ENCODE assay signal across 8 cellular contexts in genomic region chr22:38386918-38387317, GRCh38.
DNase-seq lines count a peak whose midpoint lies in the region; ATAC-seq and TF ChIP-seq lines count a peak whose summit lies in the region.
"Not testable (repeated sequence)": the region's sequence is repeated elsewhere in the genome, so short reads cannot be mapped to it uniquely, and the experiment has no call there.

No MANE protein-coding gene starts in this region.

- H3K4me1 ChIP-seq in KMS-11 (ENCODE audit: low read depth, poor library complexity, severe bottlenecking) (peaks cover 79% of the 10 kb centered on the region), neural progenitor cell (peaks cover 68% of the 10 kb centered on the region)

- TF ChIP-seq CTCF in GM06990 (IDR thresholded peaks at IDR 0.05; ENCODE audit: insufficient read depth, low read length, poor library complexity, severe bottlenecking); KMS-11 (conservative IDR thresholded peaks at IDR 0.05; ENCODE audit: low read depth, low read length); fibroblast of villous mesenchyme (IDR thresholded peaks at IDR 0.05; ENCODE audit: insufficient read depth, low read depth, low read length); neural progenitor cell (IDR thresholded peaks at IDR 0.05): not testable (repeated sequence)

- not testable (repeated sequence) for ATAC-seq in activated T-cell treated with anti-CD3 and anti-CD28 coated beads, Interleukin-2, amount 50 U/mL, for 4 hours; stimulated activated memory B cell treated with anti-CD40 and anti-IgM and Interleukin-4, amounts not matched to agents 10 μg/mL and 1 μg/mL and 100 μg/mL, for 72 hours
- ATAC-seq in left ventricle myocardium superior, result peak; percentile 32

- H3K36me3 ChIP-seq in GM06990 (ENCODE audit: control insufficient read depth, insufficient read depth, low read length); KMS-11 (ENCODE audit: insufficient read depth); SK-N-MC (ENCODE audit: insufficient read depth, low read length); neural progenitor cell: not testable (repeated sequence)

- H3K4me2 ChIP-seq in KMS-11 (peak overlapping the region; percentile 100), neural progenitor cell (peak overlapping the region; percentile 65)

- H3K9me3 ChIP-seq in SK-N-MC (ENCODE audit: low read depth, low read length); neural progenitor cell (ENCODE audit: low read depth): not testable (repeated sequence)

- H4K20me1 ChIP-seq in KMS-11 (ENCODE audit: insufficient read depth) (peaks cover 16% of the 10 kb centered on the region), neural progenitor cell (ENCODE audit: low read depth) (peaks cover 62% of the 10 kb centered on the region)

- H3K79me2 ChIP-seq in KMS-11 (ENCODE audit: insufficient read depth, low read depth), result peaks cover 86% of the 10 kb centered on the region
- peaks cover 86% of the 10 kb centered on the region for H3K79me2 ChIP-seq in neural progenitor cell (ENCODE audit: low read depth)

- H3K36me3 Mint-ChIP-seq in activated T-cell treated with anti-CD3 and anti-CD28 coated beads, Interleukin-2, amount 50 U/mL, for 4 hours (ENCODE audit: insufficient read depth), result not testable (repeated sequence)
- H3K36me3 Mint-ChIP-seq in neural progenitor cell, result peaks cover 12% of the 10 kb centered on the region
- peaks cover 19% of the 10 kb centered on the region for H3K36me3 Mint-ChIP-seq in stimulated activated memory B cell treated with anti-CD40 and anti-IgM and Interleukin-4, amounts not matched to agents 10 μg/mL and 1 μg/mL and 100 μg/mL, for 72 hours

- H2AFZ ChIP-seq in KMS-11 (ENCODE audit: low read depth); neural progenitor cell (replicated peaks): not testable (repeated sequence)

- intact Hi-C loops in left ventricle myocardium superior (cut with micrococcal nuclease), result not testable (repeated sequence)

- H3K27ac Mint-ChIP-seq in neural progenitor cell, result not testable (repeated sequence)
- peak overlapping the region; percentile 81 for H3K27ac Mint-ChIP-seq in stimulated activated memory B cell treated with anti-CD40 and anti-IgM and Interleukin-4, amounts not matched to agents 10 μg/mL and 1 μg/mL and 100 μg/mL, for 72 hours

- not testable (repeated sequence) for H3K9me3 Mint-ChIP-seq in activated T-cell treated with anti-CD3 and anti-CD28 coated beads, Interleukin-2, amount 50 U/mL, for 4 hours; neural progenitor cell; stimulated activated memory B cell treated with anti-CD40 and anti-IgM and Interleukin-4, amounts not matched to agents 10 μg/mL and 1 μg/mL and 100 μg/mL, for 72 hours

- H3K4me3 ChIP-seq in GM06990 (replicated peaks; ENCODE audit: low read depth, low read length), result peak overlapping the region; percentile 49
- H3K4me3 ChIP-seq in KMS-11 (IDR thresholded peaks at IDR 0.05; ENCODE audit: insufficient read depth, low read depth, low read length); SK-N-MC; fibroblast of villous mesenchyme (ENCODE audit: low read depth, low read length); neural progenitor cell: not testable (repeated sequence)

- not testable (repeated sequence) for H3K27me3 ChIP-seq in GM06990 (replicated peaks; ENCODE audit: control insufficient read depth, insufficient read depth, low read length); KMS-11 (ENCODE audit: insufficient read depth, low read depth); neural progenitor cell

- peaks cover 43% of the 10 kb centered on the region for H3F3A ChIP-seq in neural progenitor cell (ENCODE audit: low read depth)

- peak overlapping the region; percentile 94; the same call in 1 of the 2 replicates for H3K9ac ChIP-seq in KMS-11
- H3K9ac ChIP-seq in SK-N-MC (ENCODE audit: insufficient read length); neural progenitor cell: not testable (repeated sequence)

- H3K27me3 Mint-ChIP-seq in activated T-cell treated with anti-CD3 and anti-CD28 coated beads, Interleukin-2, amount 50 U/mL, for 4 hours (ENCODE audit: low read depth); neural progenitor cell (ENCODE audit: insufficient read depth, low read depth); stimulated activated memory B cell treated with anti-CD40 and anti-IgM and Interleukin-4, amounts not matched to agents 10 μg/mL and 1 μg/mL and 100 μg/mL, for 72 hours: not testable (repeated sequence)

- not testable (repeated sequence) for DNase-seq in GM06990 (ENCODE audit: extremely low read depth, insufficient read length); SK-N-MC (ENCODE audit: low read depth, low spot score); activated T-cell treated with anti-CD3 and anti-CD28 coated beads, Interleukin-2, amount 50 U/mL, for 4 hours; left ventricle myocardium superior; neural progenitor cell (ENCODE audit: low spot score)
- peak; percentile 12 for DNase-seq in fibroblast of villous mesenchyme (ENCODE audit: low read depth)

- H3K27ac ChIP-seq in KMS-11 (peak overlapping the region; percentile 99), SK-N-MC (0 out of 2 replicates have a peak overlapping the region, but pooled peaks have one; percentile 36), neural progenitor cell (peak overlapping the region; percentile 3)

- peaks cover 14% of the 10 kb centered on the region for H3K4me1 Mint-ChIP-seq in activated T-cell treated with anti-CD3 and anti-CD28 coated beads, Interleukin-2, amount 50 U/mL, for 4 hours (ENCODE audit: low read depth)
- H3K4me1 Mint-ChIP-seq in neural progenitor cell, result peaks cover 24% of the 10 kb centered on the region
- peaks cover 54% of the 10 kb centered on the region for H3K4me1 Mint-ChIP-seq in stimulated activated memory B cell treated with anti-CD40 and anti-IgM and Interleukin-4, amounts not matched to agents 10 μg/mL and 1 μg/mL and 100 μg/mL, for 72 hours

- H3K4me3 Mint-ChIP-seq in activated T-cell treated with anti-CD3 and anti-CD28 coated beads, Interleukin-2, amount 50 U/mL, for 4 hours, result peak overlapping the region; percentile 22
- H3K4me3 Mint-ChIP-seq in neural progenitor cell, result not testable (repeated sequence)
- H3K4me3 Mint-ChIP-seq in stimulated activated memory B cell treated with anti-CD40 and anti-IgM and Interleukin-4, amounts not matched to agents 10 μg/mL and 1 μg/mL and 100 μg/mL, for 72 hours, result peak overlapping the region; percentile 64

Comparison
In these comparisons a context has a peak if more than half of its experiments do, and no peak if none do; other contexts are left out.
1. H3K27ac ChIP-seq: peak in every context shown above with its lines; median percentile 99 in KMS-11; 36 in SK-N-MC; 3 in neural progenitor cell.